Comparison of ENCODE assay signal across 27 cellular contexts in genomic region chr6:52116605-52116948, GRCh38. TPM values are rescaled to one million over a fixed set of nuclear protein-coding genes. Genes with fewer than 3 reads are reported as not detected.
"Had no signal": no experiment of that assay in that cellular context is flagged by ENCODE, and none has a peak within 500 bp of the region (broad histone marks: within the 10 kb centered on the region; RNA-seq: fewer than 3 reads in every experiment).

No MANE protein-coding gene starts in this region.

- H3K4me2 ChIP-seq: KMS-11 had no signal

- H3K27me3 ChIP-seq: brain microvascular endothelial cell, cardiac muscle cell had no signal

- DNase-seq: activated B cell treated with CpG ODN at 0.5 μM for 24 hours; activated CD4-positive, alpha-beta memory T cell treated with anti-CD3 and anti-CD28 coated beads for 36 hours; activated CD4-positive, alpha-beta T cell treated with anti-CD3 and anti-CD28 coated beads, Interleukin-2, amount 10 ng/mL, durations not matched to agents 7 days and 5 days; activated gamma-delta T cell; activated naive CD4-positive, alpha-beta T cell treated with anti-CD3 and anti-CD28 coated beads, Interleukin-2, amount 10 ng/mL, durations not matched to agents 7 days and 5 days; activated naive CD8-positive, alpha-beta T cell treated with anti-CD3 and anti-CD28 coated beads for 36 hours; activated T-cell treated with anti-CD3 and anti-CD28 coated beads for 4 hours; activated T-cell treated with anti-CD3 and anti-CD28 coated beads, Interleukin-2, amount 50 U/mL, for 48 hours; brain microvascular endothelial cell; MG63; MV-4-11; NCI-H1436; NCI-H1694 treated with DMSO at 0.1 percent for 48 hours; NCI-H2029 treated with DMSO at 0.1 percent for 48 hours; NCI-H345; NCI-H510A; NK-92 treated with Interleukin-12 subunit alpha and Interleukin-12 subunit beta, amount 100 ng/mL, for 24 hours; OCI-M1; RPMI8226; T-helper 17 cell; T-helper 9 cell had no signal

- H3K4me3 ChIP-seq: cardiac muscle cell, MG63 had no signal

- H3K36me3 ChIP-seq: brain microvascular endothelial cell, cardiac muscle cell, MG63 had no signal

- ATAC-seq: activated T-helper 17 cell treated with anti-CD3 and anti-CD28 coated beads, Interleukin-2, amount 50 U/mL, for 72 hours; Panc1; Right ventricle myocardium inferior; T-helper 17 cell had no signal

- H3K27ac ChIP-seq: brain microvascular endothelial cell, cardiac muscle cell, KMS-11 had no signal

RNA-seq across cellular contexts. Expression of gene PKHD1, which starts 29.2 kb away (rescaled TPM):
- total RNA-seq: activated B cell treated with CpG ODN at 0.5 μM for 24 hours; activated CD4-positive, alpha-beta T cell treated with anti-CD3 and anti-CD28 coated beads, Interleukin-2, amount 10 ng/mL, durations not matched to agents 7 days and 5 days; activated CD8-positive, alpha-beta memory T cell treated with anti-CD3 and anti-CD28 coated beads for 36 hours; activated naive CD8-positive, alpha-beta T cell treated with anti-CD3 and anti-CD28 coated beads for 36 hours; cardiac muscle cell; Right ventricle myocardium inferior had no signal
- polyA plus RNA-seq: cardiac muscle cell had no signal
